Comparison of ENCODE assay signal across 30 cellular contexts in genomic region chr12:21788089-21788983, GRCh38. TPM values are rescaled to one million over a fixed set of nuclear protein-coding genes. Genes with fewer than 3 reads are reported as not detected.
"Had no signal": no experiment of that assay in that cellular context is flagged by ENCODE, and none has a peak within 500 bp of the region (broad histone marks: within the 10 kb centered on the region; RNA-seq: fewer than 3 reads in every experiment).

No MANE protein-coding gene starts in this region.

- H3K36me3 ChIP-seq: heart left ventricle, sigmoid colon, thyroid gland, upper lobe of left lung had no signal

- DNase-seq: activated CD4-positive, alpha-beta T cell treated with anti-CD3 and anti-CD28 coated beads for 4 hours; activated CD4-positive, alpha-beta T cell treated with anti-CD3 and anti-CD28 coated beads, Interleukin-2, amount 50 U/mL, for 4 hours; activated naive CD4-positive, alpha-beta T cell; activated T-cell treated with anti-CD3 and anti-CD28 coated beads for 4 hours; activated T-cell treated with anti-CD3 and anti-CD28 coated beads, Interleukin-2, amount 50 U/mL, for 72 hours; anterior cingulate cortex; cortex of kidney; effector memory CD8-positive, alpha-beta T cell; foreskin keratinocyte; heart left ventricle; hypothalamus; immature natural killer cell; naive B cell; nucleus accumbens; sigmoid colon; stimulated activated CD4-positive, alpha-beta T cell treated with anti-CD3 and anti-CD28 coated beads, Interleukin-1b, Interleukin-23, amount 100 ng/mL, for 48 hours; stimulated activated CD4-positive, alpha-beta T cell treated with anti-CD3 and anti-CD28 coated beads, Interleukin-4, amount 100 ng/mL, for 4 hours; stimulated activated CD8-positive, alpha-beta memory T cell treated with anti-CD3 and anti-CD28 coated beads, Interleukin-4, amount 100 ng/mL, for 48 hours; stimulated activated naive CD8-positive, alpha-beta T cell treated with anti-CD3 and anti-CD28 coated beads, Interleukin-15, amount 100 ng/mL, for 72 hours; SW 1271; T-helper 9 cell; thyroid gland; upper lobe of left lung had no signal

- ATAC-seq: activated naive CD4-positive, alpha-beta T cell treated with anti-CD3 and anti-CD28 coated beads, Interleukin-2, amount 50 U/mL, for 72 hours; activated T-cell treated with anti-CD3 and anti-CD28 coated beads, Interleukin-2, amount 50 U/mL, for 72 hours; effector memory CD8-positive, alpha-beta T cell; foreskin keratinocyte; stimulated activated memory B cell treated with anti-CD40 and anti-IgM and Interleukin-4, amounts not matched to agents 10 μg/mL and 1 μg/mL and 100 μg/mL, for 72 hours; stimulated activated naive CD8-positive, alpha-beta T cell treated with anti-CD3 and anti-CD28 coated beads, Interleukin-15, amount 100 ng/mL, for 72 hours had no signal

- H3K9me3 ChIP-seq: sigmoid colon, thyroid gland, upper lobe of left lung had no signal

- H3K27ac ChIP-seq: foreskin keratinocyte, sigmoid colon, thyroid gland, VCaP had no signal

- FAIRE-seq: endothelial cell of umbilical vein, TTC549 had no signal

- H3K4me3 ChIP-seq: heart left ventricle, sigmoid colon, smooth muscle cell, thyroid gland, upper lobe of left lung had no signal

- H3K4me1 ChIP-seq: foreskin keratinocyte, thyroid gland had no signal

- H3K27me3 ChIP-seq: foreskin keratinocyte, heart left ventricle, sigmoid colon, thyroid gland, upper lobe of left lung had no signal

RNA-seq across cellular contexts. Expression of gene KCNJ8, which starts 13.8 kb away (rescaled TPM):
- total RNA-seq: activated naive CD4-positive, alpha-beta T cell treated with anti-CD3 and anti-CD28 coated beads, Interleukin-2, amount 50 U/mL, for 72 hours; activated T-cell treated with anti-CD3 and anti-CD28 coated beads, Interleukin-2, amount 50 U/mL, for 72 hours; endothelial cell of umbilical vein; foreskin keratinocyte; smooth muscle cell had no signal
- polyA plus RNA-seq: endothelial cell of umbilical vein, foreskin keratinocyte, immature natural killer cell, neural cell, smooth muscle cell had no signal
